ENCODE assay signal across 10 cellular contexts in genomic region chr2:109335586-109336266, GRCh38.
DNase-seq lines count a peak whose midpoint lies in the region; ATAC-seq and TF ChIP-seq lines count a peak whose summit lies in the region.
"Had no signal": no experiment of that assay in that cellular context is flagged by ENCODE, and none has a peak within 500 bp of the region (broad histone marks: within the 10 kb centered on the region; RNA-seq: fewer than 3 reads in every experiment).

No MANE protein-coding gene starts in this region.

- no peak for DNase-seq in AG04449 (ENCODE audit: low read depth, low spot score)
- no peak for DNase-seq in HFF-Myc (ENCODE audit: extremely low read depth, low read depth)
- peak; percentile 60 for DNase-seq in activated CD8-positive, alpha-beta T cell treated with anti-CD3 and anti-CD28 coated beads, Interleukin-2, amount 10 ng/mL, durations not matched to agents 7 days and 5 days
- peak; percentile 40 for DNase-seq in glomerular visceral epithelial cell (ENCODE audit: extremely low spot score)
- DNase-seq in central memory CD4-positive, alpha-beta T cell, result no peak
- no peak for DNase-seq in NCI-H2081 treated with DMSO at 0.1 percent for 48 hours (lab: John Stamatoyannopoulos, UW)
- no peak for DNase-seq in anterior cingulate cortex (lab: John Stamatoyannopoulos, UW)
- DNase-seq: activated CD4-positive, alpha-beta T cell treated with anti-CD3 and anti-CD28 coated beads, Interleukin-2, amount 50 U/mL, for 1 hour; NCI-H510A treated with DMSO at 0.1 percent for 48 hours had no signal

- no peak for TF ChIP-seq CTCF in AG04449 (IDR thresholded peaks at IDR 0.05; ENCODE audit: insufficient read depth, low read length, missing control alignments)
- no peak for TF ChIP-seq CTCF in HFF-Myc (IDR thresholded peaks at IDR 0.05; ENCODE audit: low read depth, low read length, missing control alignments)

- no peaks in the 10 kb centered on the region for H3K36me3 Mint-ChIP-seq in activated CD8-positive, alpha-beta T cell treated with anti-CD3 and anti-CD28 coated beads, Interleukin-2, amount 10 ng/mL, durations not matched to agents 7 days and 5 days (ENCODE audit: low read depth)

- ATAC-seq in activated CD8-positive, alpha-beta T cell treated with anti-CD3 and anti-CD28 coated beads, Interleukin-2, amount 10 ng/mL, durations not matched to agents 7 days and 5 days, result no peak
- no peak for ATAC-seq in esophagus mucosa

- no peaks in the 10 kb centered on the region for H3K9me3 Mint-ChIP-seq in activated CD8-positive, alpha-beta T cell treated with anti-CD3 and anti-CD28 coated beads, Interleukin-2, amount 10 ng/mL, durations not matched to agents 7 days and 5 days (ENCODE audit: insufficient read depth)

- CTCF ChIA-PET in AG04449 (lab: Yijun Ruan, JAX), result interaction anchor here (1.2 to 1.4 kb wide), 2 partner anchors 175 to 207 kb away, joined by 3 to 5 read pairs; partner anchors contain the start of gene SH3RF3
- CTCF ChIA-PET in activated CD8-positive, alpha-beta T cell treated with anti-CD3 and anti-CD28 coated beads, Interleukin-2, amount 10 ng/mL, durations not matched to agents 7 days and 5 days (lab: Charles Lee), result interaction anchor here (1.1 kb wide), 1 partner anchor 23 kb away, joined by 4 read pairs; no protein-coding TSS in a partner anchor

- H3K27me3 Mint-ChIP-seq in activated CD8-positive, alpha-beta T cell treated with anti-CD3 and anti-CD28 coated beads, Interleukin-2, amount 10 ng/mL, durations not matched to agents 7 days and 5 days (ENCODE audit: low read depth), result peaks cover 2% of the 10 kb centered on the region

- peaks cover 49% of the 10 kb centered on the region for H3K4me1 Mint-ChIP-seq in activated CD8-positive, alpha-beta T cell treated with anti-CD3 and anti-CD28 coated beads, Interleukin-2, amount 10 ng/mL, durations not matched to agents 7 days and 5 days (ENCODE audit: low read depth)

- peak overlapping the region; percentile 73 for H3K27ac Mint-ChIP-seq in activated CD8-positive, alpha-beta T cell treated with anti-CD3 and anti-CD28 coated beads, Interleukin-2, amount 10 ng/mL, durations not matched to agents 7 days and 5 days

- H3K4me3 ChIP-seq in AG04449 (ENCODE audit: low read depth, low read length) (peak overlapping the region; percentile 33), HFF-Myc (replicated peaks; ENCODE audit: low read depth, low read length) (peak overlapping the region; percentile 19)

- peak overlapping the region; percentile 47 for H3K4me3 Mint-ChIP-seq in activated CD8-positive, alpha-beta T cell treated with anti-CD3 and anti-CD28 coated beads, Interleukin-2, amount 10 ng/mL, durations not matched to agents 7 days and 5 days

- POLR2A ChIA-PET in AG04449 (lab: Yijun Ruan, JAX), result no interaction called here
- POLR2A ChIA-PET in activated CD8-positive, alpha-beta T cell treated with anti-CD3 and anti-CD28 coated beads, Interleukin-2, amount 10 ng/mL, durations not matched to agents 7 days and 5 days (lab: Charles Lee), result interaction anchor here (0.6 to 1.5 kb wide), 3 partner anchors 9 to 962 kb away, joined by 3 to 5 read pairs (median 4); no protein-coding TSS in a partner anchor

Comparison
In these comparisons a context has a peak if more than half of its experiments do, and no peak if none do; other contexts are left out.
1. DNase-seq: peak in activated CD8-positive, alpha-beta T cell treated with anti-CD3 and anti-CD28 coated beads, Interleukin-2, amount 10 ng/mL, durations not matched to agents 7 days and 5 days (single experiment) and glomerular visceral epithelial cell (single experiment); none in AG04449 (single experiment), HFF-Myc (single experiment), central memory CD4-positive, alpha-beta T cell (single experiment), NCI-H2081 treated with DMSO at 0.1 percent for 48 hours (single experiment) and anterior cingulate cortex (0 of 58).